In genomic region chr15:49242820-49243219, GRCh38 we compare ENCODE assay signal across 14 cellular contexts.
DNase-seq lines count a peak whose midpoint lies in the region; ATAC-seq and TF ChIP-seq lines count a peak whose summit lies in the region.
"Had no signal": no experiment of that assay in that cellular context is flagged by ENCODE, and none has a peak within 500 bp of the region (broad histone marks: within the 10 kb centered on the region; RNA-seq: fewer than 3 reads in every experiment).

No MANE protein-coding gene starts in this region.

- POLR2A ChIA-PET in OCI-LY7 (lab: Charles Lee) = interaction anchor here (0.5 to 1.1 kb wide), 4 partner anchors 59 to 1182 kb away, joined by 3 to 4 read pairs (median 3); partner anchors contain the start of gene USP8

- H2AK5ac ChIP-seq in mesenchymal stem cell (ENCODE audit: low read length, severe bottlenecking) = no peak overlapping the region

- H3K9ac ChIP-seq in mesenchymal stem cell (ENCODE audit: low read length) = peak overlapping the region; percentile 67

- H3K27me3 ChIP-seq in mesenchymal stem cell (ENCODE audit: control insufficient read depth in 1 of 2, insufficient read depth in 1 of 2, low read length in 2 of 2) = no peaks in the 10 kb centered on the region
- H3K27me3 ChIP-seq: Peyer's patch had no signal

- no peak overlapping the region for H2BK5ac ChIP-seq in mesenchymal stem cell (ENCODE audit: low read depth, low read length, poor library complexity, severe bottlenecking)

- no peak overlapping the region for H3K4me3 ChIP-seq in cardiac fibroblast (replicated peaks in 1 of 2; ENCODE audit: low read depth in 2 of 2, low read length in 2 of 2)
- H3K4me3 ChIP-seq in mesenchymal stem cell (ENCODE audit: insufficient read depth in 1 of 2, low read depth in 1 of 2, low read length in 2 of 2) = peak overlapping the region in 1 of 2 experiments; percentile 20
- H3K4me3 ChIP-seq in OCI-LY7 (ENCODE audit: low read depth, low read length, poor library complexity, severe bottlenecking) = no peak overlapping the region
- H3K4me3 ChIP-seq: Peyer's patch had no signal

- H3K4me2 ChIP-seq in mesenchymal stem cell (ENCODE audit: low read length, poor library complexity, severe bottlenecking) (no peak overlapping the region), OCI-LY7 (ENCODE audit: low read length) (no peak overlapping the region)

- peak overlapping the region in 1 of 2 experiments; percentile 55 for H3K23ac ChIP-seq in mesenchymal stem cell (ENCODE audit: low read length in 2 of 2)

- no peak overlapping the region for H2BK15ac ChIP-seq in mesenchymal stem cell (ENCODE audit: low read depth, poor library complexity, severe bottlenecking)

- no peaks in the 10 kb centered on the region for H4K20me1 ChIP-seq in OCI-LY7 (ENCODE audit: insufficient read depth, low read length)

- H3K27ac ChIP-seq in mesenchymal stem cell (ENCODE audit: low read length, poor library complexity, severe bottlenecking) = peak overlapping the region; percentile 43
- H3K27ac ChIP-seq in OCI-LY7 (ENCODE audit: low read depth, low read length, poor library complexity, severe bottlenecking) = no peak overlapping the region
- H3K27ac ChIP-seq: Peyer's patch had no signal

- ATAC-seq in HG03378 (IDR thresholded peaks at IDR 0.05; ENCODE audit: unreplicated experiment) (no peak), HG02852 (IDR thresholded peaks at IDR 0.05; ENCODE audit: unreplicated experiment) (no peak)

- peak overlapping the region; percentile 89 for H4K91ac ChIP-seq in mesenchymal stem cell (ENCODE audit: low read length)

- H3K36me3 ChIP-seq in mesenchymal stem cell (ENCODE audit: control insufficient read depth in 1 of 2, insufficient read depth in 2 of 2, low read depth in 1 of 2, low read length in 2 of 2) = peaks cover 0 to 41% of the 10 kb centered on the region in 2 experiments
- H3K36me3 ChIP-seq in OCI-LY7 (ENCODE audit: insufficient read depth, low read length) = peaks cover 11% of the 10 kb centered on the region
- H3K36me3 ChIP-seq: Peyer's patch had no signal

- peak overlapping the region; percentile 37 to 100 for H2BK12ac ChIP-seq in mesenchymal stem cell (ENCODE audit: low read length in 2 of 2)

- no TSS peak for BruUV-seq in OCI-LY7 (replicated peaks; lab: Mats Ljungman, UMichigan)

- intact Hi-C loops in OCI-LY7 (cut with micrococcal nuclease; ENCODE audit: unreplicated experiment) = no loop called here

- H3K14ac ChIP-seq in mesenchymal stem cell (ENCODE audit: low read length in 2 of 2) = no peak overlapping the region

- H3K18ac ChIP-seq in mesenchymal stem cell (ENCODE audit: low read depth in 1 of 2, low read length in 2 of 2) = peak overlapping the region; percentile 16 to 97

- CTCF ChIA-PET in OCI-LY7 (lab: Charles Lee; ENCODE audit: unreplicated experiment) = no interaction called here

- no peak overlapping the region for H2AFZ ChIP-seq in mesenchymal stem cell (ENCODE audit: low read depth, low read length)
- no peak overlapping the region for H2AFZ ChIP-seq in OCI-LY7 (ENCODE audit: low read length)

- H3K4me1 ChIP-seq in mesenchymal stem cell (ENCODE audit: control insufficient read depth, insufficient read depth, low read depth, low read length) = no peaks in the 10 kb centered on the region
- no peaks in the 10 kb centered on the region for H3K4me1 ChIP-seq in OCI-LY7 (ENCODE audit: insufficient read depth, low read length, poor library complexity, severe bottlenecking)
- H3K4me1 ChIP-seq: Peyer's patch had no signal

- DNase-seq in AG09319 (ENCODE audit: extremely low read depth, low read depth) = peak; percentile 50
- DNase-seq in HT1080 (ENCODE audit: low read depth) = peak; percentile 74
- peak; percentile 84 to 88 for DNase-seq in cardiac fibroblast (ENCODE audit: low read depth in 2 of 2)
- peak; percentile 91 for DNase-seq in mesenchymal stem cell
- DNase-seq in OCI-LY7 (ENCODE audit: low spot score) = no peak
- DNase-seq in Kasumi-1 (lab: John Stamatoyannopoulos, UW) = no peak
- DNase-seq: activated CD8-positive, alpha-beta memory T cell treated with anti-CD3 and anti-CD28 coated beads, Interleukin-2, amount 50 U/mL, for 4 hours; anterior cingulate cortex; KBM-7; NCI-H345; Peyer's patch; T1000 had no signal

- no peaks in the 10 kb centered on the region for H3K9me3 ChIP-seq in mesenchymal stem cell (ENCODE audit: control insufficient read depth, low read length)
- no peaks in the 10 kb centered on the region for H3K9me3 ChIP-seq in OCI-LY7 (ENCODE audit: low read length)
- H3K9me3 ChIP-seq: Peyer's patch had no signal

- peak overlapping the region; percentile 95 for H2BK120ac ChIP-seq in mesenchymal stem cell (ENCODE audit: low read depth, low read length)

- peak overlapping the region; percentile 95 for H4K8ac ChIP-seq in mesenchymal stem cell (ENCODE audit: low read length)

- 0% methylated on average over 2 of the region's 2 CpGs for WGBS in mesenchymal stem cell

- no peaks in the 10 kb centered on the region; the same call in 1 of the 2 replicates for H3K9me2 ChIP-seq in OCI-LY7 (ENCODE audit: insufficient read depth, low read length)

- H3K79me1 ChIP-seq in mesenchymal stem cell (replicated peaks; ENCODE audit: low read length, poor library complexity, severe bottlenecking) = peaks cover 2% of the 10 kb centered on the region

- TF ChIP-seq CTCF in AG09319 (IDR thresholded peaks at IDR 0.05; ENCODE audit: low read depth, low read length) (no peak), cardiac fibroblast (IDR thresholded peaks at IDR 0.05; ENCODE audit: low read depth, low read length) (no peak), OCI-LY7 (conservative IDR thresholded peaks at IDR 0.05; ENCODE audit: low read length) (no peak)

- peak overlapping the region in 1 of 2 experiments; percentile 45 for H3K4ac ChIP-seq in mesenchymal stem cell (ENCODE audit: low read depth in 1 of 2, low read length in 2 of 2)

- no peaks in the 10 kb centered on the region for H3K79me2 ChIP-seq in OCI-LY7 (ENCODE audit: insufficient read depth, low read depth, low read length)

Comparison
In these comparisons a context has a peak if more than half of its experiments do, and no peak if none do; other contexts are left out.
1. DNase-seq: peak in AG09319 (single experiment), HT1080 (single experiment), cardiac fibroblast (2 of 2) and mesenchymal stem cell (single experiment); none in OCI-LY7 (single experiment) and Kasumi-1 (0 of 2).